Comparison of ENCODE assay signal across 17 cellular contexts in the genomic region with DNA sequence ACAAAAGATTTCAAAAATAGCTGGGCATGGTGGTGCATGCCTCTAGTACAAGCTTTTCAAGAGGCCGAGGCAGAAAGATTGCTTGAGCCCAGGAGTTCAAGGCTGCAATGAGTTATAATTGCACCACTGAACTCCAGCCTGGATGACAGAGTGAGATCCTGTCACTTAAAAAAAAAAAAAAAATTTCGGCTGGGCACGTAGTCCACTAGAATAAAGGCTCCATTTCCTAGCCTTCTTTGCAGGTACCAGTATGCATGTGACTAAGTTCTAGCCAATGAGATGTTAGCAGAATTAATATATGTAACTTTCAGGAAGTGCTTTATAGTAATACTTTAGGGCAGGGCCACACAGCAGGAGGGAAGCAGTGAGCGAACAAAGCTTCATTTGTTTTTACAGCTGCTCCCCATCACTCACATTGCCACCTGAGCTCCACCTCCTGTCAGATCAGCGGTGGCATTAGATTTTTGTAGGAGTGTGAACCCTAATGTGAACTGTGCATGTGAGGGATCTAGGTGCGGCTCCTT. TPM values are rescaled to one million over a fixed set of nuclear protein-coding genes. Genes with fewer than 3 reads are reported as not detected.
DNase-seq lines count a peak whose midpoint lies in the region; ATAC-seq, FAIRE-seq and TF ChIP-seq lines count a peak whose summit lies in the region.
"Had no signal": no experiment of that assay in that cellular context is flagged by ENCODE, and none has a peak within 500 bp of the region (broad histone marks: within the 10 kb centered on the region; RNA-seq: fewer than 3 reads in every experiment).

No MANE protein-coding gene starts in this region.

- H3K79me2 ChIP-seq in HepG2 (ENCODE audit: insufficient read depth, low read length) = no peaks in the 10 kb centered on the region

- H3K9me3 ChIP-seq in HepG2 (ENCODE audit: low read length) = no peaks in the 10 kb centered on the region
- no peaks in the 10 kb centered on the region for H3K9me3 ChIP-seq in right lobe of liver
- no peaks in the 10 kb centered on the region for H3K9me3 ChIP-seq in cardiac muscle cell (ENCODE audit: low read depth)

- in situ Hi-C loops in HepG2 (cut with HindIII; ENCODE audit: extremely low pct_ligation_motif_present, low pct_unique_long_range_greater_than_20kb) = no loop called here

- intact Hi-C loops in HepG2 (cut with micrococcal nuclease; ENCODE audit: unreplicated experiment) (loop anchor here (1.0 kb wide), 1 partner anchor 120 kb away; no protein-coding TSS in a partner anchor), right lobe of liver (cut with DNase I) (loop anchor here in 1 of 2 donors (10.0 kb wide), 1 partner anchor 115 kb away; no protein-coding TSS in a partner anchor)

- peak overlapping the region; percentile 52 for H3K4me2 ChIP-seq in HepG2 (ENCODE audit: low read depth, low read length)
- H3K4me2 ChIP-seq: smooth muscle cell had no signal

- H3K4me3 Mint-ChIP-seq in activated T-cell treated with anti-CD3 and anti-CD28 coated beads, Interleukin-2, amount 50 U/mL, for 4 hours = no peak overlapping the region
- H3K4me3 Mint-ChIP-seq: activated naive CD8-positive, alpha-beta T cell treated with anti-CD3 and anti-CD28 coated beads, Interleukin-2, amount 50 U/mL, for 24 hours; central memory CD8-positive, alpha-beta T cell; endodermal cell; stimulated activated naive CD8-positive, alpha-beta T cell treated with anti-CD3 and anti-CD28 coated beads, Interleukin-15, amount 100 ng/mL, for 72 hours had no signal

- H3K27me3 Mint-ChIP-seq in activated T-cell treated with anti-CD3 and anti-CD28 coated beads, Interleukin-2, amount 50 U/mL, for 4 hours (ENCODE audit: low read depth) = no peaks in the 10 kb centered on the region
- H3K27me3 Mint-ChIP-seq: activated naive CD8-positive, alpha-beta T cell treated with anti-CD3 and anti-CD28 coated beads, Interleukin-2, amount 50 U/mL, for 24 hours; stimulated activated naive CD8-positive, alpha-beta T cell treated with anti-CD3 and anti-CD28 coated beads, Interleukin-15, amount 100 ng/mL, for 72 hours had no signal

- H3K9ac ChIP-seq in HepG2 (ENCODE audit: insufficient read depth, low read depth, low read length) = no peak overlapping the region

- no TSS peak for BruUV-seq in HepG2 (replicated peaks; lab: Mats Ljungman, UMichigan)

- ATAC-seq in HepG2 = peak; percentile 85
- ATAC-seq in right lobe of liver = no peak
- ATAC-seq in activated T-cell treated with anti-CD3 and anti-CD28 coated beads, Interleukin-2, amount 50 U/mL, for 4 hours = no peak
- no peak for ATAC-seq in HG03108 (IDR thresholded peaks at IDR 0.05; ENCODE audit: unreplicated experiment)
- ATAC-seq: activated naive CD8-positive, alpha-beta T cell treated with anti-CD3 and anti-CD28 coated beads, Interleukin-2, amount 50 U/mL, for 24 hours; PC-3; stimulated activated naive CD8-positive, alpha-beta T cell treated with anti-CD3 and anti-CD28 coated beads, Interleukin-15, amount 100 ng/mL, for 72 hours had no signal

- peak overlapping the region in 1 of 3 experiments; percentile 10; a peak in 1 of 6 replicates for H3K4me3 ChIP-seq in HepG2 (replicated peaks in 1 of 3; ENCODE audit: insufficient read depth in 1 of 3, low read depth in 2 of 3, low read length in 3 of 3)
- no peak overlapping the region for H3K4me3 ChIP-seq in right lobe of liver
- H3K4me3 ChIP-seq in cardiac muscle cell = no peak overlapping the region
- H3K4me3 ChIP-seq: smooth muscle cell had no signal

- no peak overlapping the region for H3K27ac ChIP-seq in HepG2 (ENCODE audit: extremely low read length, insufficient read depth, low read length)
- H3K27ac ChIP-seq in right lobe of liver = no peak overlapping the region
- H3K27ac ChIP-seq in cardiac muscle cell = peak overlapping the region; percentile 70

- TF ChIP-seq EP300 in HepG2 (IDR thresholded peaks at IDR 0.05; ENCODE audit: low read depth in 2 of 2, low read length in 2 of 2) = no peak
- TF ChIP-seq EP300 in HepG2 (CRISPR knock-in tag; IDR thresholded peaks at IDR 0.05; ENCODE audit: borderline replicate concordance) = no peak

- DNase-seq in HepG2 (ENCODE audit: low spot score) = peak; percentile 50
- no peak for DNase-seq in right lobe of liver
- peak; percentile 92 for DNase-seq in NCI-H510A (lab: John Stamatoyannopoulos, UW)
- DNase-seq in cardiac muscle cell (ENCODE audit: low read depth in 1 of 2, low spot score in 1 of 2) = no peak
- DNase-seq in UCSD-AML1 (lab: John Stamatoyannopoulos, UW; ENCODE audit: unreplicated experiment) = no peak
- DNase-seq in activated T-cell treated with anti-CD3 and anti-CD28 coated beads, Interleukin-2, amount 50 U/mL, for 4 hours = no peak
- no peak for DNase-seq in ureter (ENCODE audit: low spot score)
- DNase-seq: activated CD4-positive, CD25-positive, alpha-beta regulatory T cell treated with anti-CD3 and anti-CD28 coated beads, Interleukin-2, amount 50 U/mL, for 72 hours; activated naive CD8-positive, alpha-beta T cell treated with anti-CD3 and anti-CD28 coated beads, Interleukin-2, amount 50 U/mL, for 24 hours; endodermal cell; foreskin melanocyte; Kasumi-1; PC-3; stimulated activated naive CD8-positive, alpha-beta T cell treated with anti-CD3 and anti-CD28 coated beads, Interleukin-15, amount 100 ng/mL, for 72 hours had no signal

- no peaks in the 10 kb centered on the region for H3K36me3 ChIP-seq in HepG2 (replicated peaks in 1 of 2; ENCODE audit: control insufficient read depth in 1 of 2, insufficient read depth in 2 of 2, low read length in 2 of 2)
- no peaks in the 10 kb centered on the region for H3K36me3 ChIP-seq in right lobe of liver
- no peaks in the 10 kb centered on the region for H3K36me3 ChIP-seq in cardiac muscle cell

- TF ChIP-seq CTCF in HepG2 (CRISPR knock-in tag; IDR thresholded peaks at IDR 0.05) = no peak
- no peak for TF ChIP-seq CTCF in right lobe of liver (IDR thresholded peaks at IDR 0.05)
- TF ChIP-seq CTCF in cardiac muscle cell (IDR thresholded peaks at IDR 0.05; ENCODE audit: low read depth, low read length) = no peak

- no peak for TF ChIP-seq RAD21 in HepG2 (CRISPR knock-in tag; IDR thresholded peaks at IDR 0.05)

- 14% methylated on average over 6 of the region's 6 CpGs for WGBS in HepG2 (ENCODE audit: low lambda C conversion rate)
- 76% methylated on average over 4 of the region's 6 CpGs for WGBS in right lobe of liver (ENCODE audit: insufficient coverage, low coverage, low lambda C conversion rate, missing lambda C conversion rate)

- no peak for FAIRE-seq in HepG2 (lab: Jason Lieb, UNC)

- TF ChIP-seq POLR2A in HepG2 (IDR thresholded peaks at IDR 0.05; ENCODE audit: insufficient read depth in 1 of 2, low read depth in 2 of 2, low read length in 2 of 2) (no peak), right lobe of liver (IDR thresholded peaks at IDR 0.05) (no peak)

- no peaks in the 10 kb centered on the region for H4K20me1 ChIP-seq in HepG2 (ENCODE audit: insufficient read depth, low read length)

- no peaks in the 10 kb centered on the region for H3K9me3 Mint-ChIP-seq in activated T-cell treated with anti-CD3 and anti-CD28 coated beads, Interleukin-2, amount 50 U/mL, for 4 hours
- H3K9me3 Mint-ChIP-seq: activated naive CD8-positive, alpha-beta T cell treated with anti-CD3 and anti-CD28 coated beads, Interleukin-2, amount 50 U/mL, for 24 hours; central memory CD8-positive, alpha-beta T cell; endodermal cell; stimulated activated naive CD8-positive, alpha-beta T cell treated with anti-CD3 and anti-CD28 coated beads, Interleukin-15, amount 100 ng/mL, for 72 hours had no signal

- no peaks in the 10 kb centered on the region for H3K4me1 Mint-ChIP-seq in activated T-cell treated with anti-CD3 and anti-CD28 coated beads, Interleukin-2, amount 50 U/mL, for 4 hours (ENCODE audit: low read depth)
- H3K4me1 Mint-ChIP-seq: activated naive CD8-positive, alpha-beta T cell treated with anti-CD3 and anti-CD28 coated beads, Interleukin-2, amount 50 U/mL, for 24 hours; central memory CD8-positive, alpha-beta T cell had no signal

- H3K4me1 ChIP-seq in HepG2 (ENCODE audit: insufficient read depth, low read length) (peaks cover 21% of the 10 kb centered on the region), right lobe of liver (no peaks in the 10 kb centered on the region), cardiac muscle cell (ENCODE audit: low read depth) (peaks cover 34% of the 10 kb centered on the region)

- POLR2A ChIA-PET in HepG2 (lab: Yijun Ruan, JAX) = no interaction called here

- H3K36me3 Mint-ChIP-seq in activated T-cell treated with anti-CD3 and anti-CD28 coated beads, Interleukin-2, amount 50 U/mL, for 4 hours (ENCODE audit: insufficient read depth) = no peaks in the 10 kb centered on the region

- H3K27me3 ChIP-seq in HepG2 (ENCODE audit: control insufficient read depth in 1 of 2, insufficient read depth in 2 of 2, low read length in 2 of 2) (no peaks in the 10 kb centered on the region), right lobe of liver (no peaks in the 10 kb centered on the region), cardiac muscle cell (no peaks in the 10 kb centered on the region)

- no peak overlapping the region for H2AFZ ChIP-seq in HepG2 (ENCODE audit: low read length)

- CTCF ChIA-PET in HepG2 (lab: Yijun Ruan, JAX; ENCODE audit: low intra/inter-chr PET ratio, low total read pairs) = no interaction called here

RNA-seq across cellular contexts. Expression of gene SYDE2, which starts 28.8 kb away (rescaled TPM):
- total RNA-seq in HepG2 (2016; rRNA removed; fragmentation: Illumina TruSeq; extraction: Trizol) (5.3 and 7.9 TPM in 2 replicates), right lobe of liver (1 to 10 TPM; 3.2 to 6.7 (median 4.4) TPM), cardiac muscle cell (22.2 and 47.5 TPM in 2 replicates), ureter (17.0 TPM)
- 1.5 and 1.9 TPM in 2 replicates for total RNA-seq in HepG2 (2016; cell fraction: cytosol; rRNA removed; fragmentation: Illumina TruSeq; extraction: Trizol; ENCODE audit: low read depth)
- total RNA-seq in HepG2 (2016; cell fraction: insoluble cytoplasmic fraction; rRNA removed; fragmentation: Illumina TruSeq; extraction: Trizol) = 5.3 and 7.7 TPM in 2 replicates
- 2.7 and 2.8 TPM in 2 replicates for total RNA-seq in HepG2 (2016; cell fraction: membrane; rRNA removed; fragmentation: Illumina TruSeq; extraction: Trizol)
- total RNA-seq in HepG2 (2016; cell fraction: nucleus; rRNA removed; fragmentation: Illumina TruSeq; extraction: Trizol) = 6.9 and 8.1 TPM in 2 replicates
- polyA plus RNA-seq in HepG2 (2011; rRNA removed) (1.8 TPM in 2 replicates), cardiac muscle cell (20.6 and 30.2 TPM in 2 replicates)
- 1.0 and 1.2 TPM in 2 replicates for polyA plus RNA-seq in HepG2 (2011; cell fraction: cytosol; rRNA removed)
- 1.2 and 1.3 TPM in 2 replicates for polyA plus RNA-seq in HepG2 (2011; cell fraction: nucleus; rRNA removed)
- polyA plus RNA-seq in HepG2 (2012) = 1.6 and 2.5 TPM in 2 replicates
- polyA plus RNA-seq in HepG2 (2016; cell fraction: cytosol; fragmentation: Illumina TruSeq; extraction: Trizol; ENCODE audit: low read depth) = 0.08 and 0.10 TPM in 2 replicates
- 2.4 and 2.6 TPM in 2 replicates for polyA plus RNA-seq in HepG2 (2016; cell fraction: insoluble cytoplasmic fraction; fragmentation: Illumina TruSeq; extraction: Trizol; ENCODE audit: low read depth)
- polyA plus RNA-seq in HepG2 (2016; cell fraction: membrane; fragmentation: Illumina TruSeq; extraction: Trizol; ENCODE audit: low read depth) = 0.31 and 0.42 TPM in 2 replicates
- 3.5 and 3.9 TPM in 2 replicates for polyA plus RNA-seq in HepG2 (2016; cell fraction: nucleus; fragmentation: Illumina TruSeq; extraction: Trizol; ENCODE audit: insufficient read depth, low read depth)
- polyA minus RNA-seq in HepG2 (2011; rRNA and poly(A)+ RNA removed; ENCODE audit: low replicate concordance) = 2.3 and 6.3 TPM in 2 replicates
- 4.7 and 5.0 TPM in 2 replicates for polyA minus RNA-seq in HepG2 (2011; cell fraction: cytosol; rRNA and poly(A)+ RNA removed)
- 10.0 and 11.9 TPM in 2 replicates for polyA minus RNA-seq in HepG2 (2011; cell fraction: nucleus; rRNA and poly(A)+ RNA removed)
- total RNA-seq in activated T-cell treated with anti-CD3 and anti-CD28 coated beads, Interleukin-2, amount 50 U/mL, for 4 hours = 1 to 10 TPM; 2.2 to 4.3 (median 3.6) TPM

RNA-seq across cellular contexts. Expression of gene C1orf52, which starts 29.8 kb away (rescaled TPM):
- 19.4 and 23.0 TPM in 2 replicates for total RNA-seq in HepG2 (2016; rRNA removed; fragmentation: Illumina TruSeq; extraction: Trizol)
- 3.1 and 4.1 TPM in 2 replicates for total RNA-seq in HepG2 (2016; cell fraction: cytosol; rRNA removed; fragmentation: Illumina TruSeq; extraction: Trizol; ENCODE audit: low read depth)
- total RNA-seq in HepG2 (2016; cell fraction: insoluble cytoplasmic fraction; rRNA removed; fragmentation: Illumina TruSeq; extraction: Trizol) = 17.6 and 28.5 TPM in 2 replicates
- 12.6 and 13.8 TPM in 2 replicates for total RNA-seq in HepG2 (2016; cell fraction: membrane; rRNA removed; fragmentation: Illumina TruSeq; extraction: Trizol)
- 11.1 and 11.5 TPM in 2 replicates for total RNA-seq in HepG2 (2016; cell fraction: nucleus; rRNA removed; fragmentation: Illumina TruSeq; extraction: Trizol)
- polyA plus RNA-seq in HepG2 (2011; rRNA removed) = 25.8 and 27.4 TPM in 2 replicates
- 13.2 and 20.6 TPM in 2 replicates for polyA plus RNA-seq in HepG2 (2011; cell fraction: cytosol; rRNA removed)
- polyA plus RNA-seq in HepG2 (2011; cell fraction: nucleus; rRNA removed) = 27.9 and 30.9 TPM in 2 replicates
- polyA plus RNA-seq in HepG2 (2012) = 19.6 and 23.2 TPM in 2 replicates
- 5.2 and 6.2 TPM in 2 replicates for polyA plus RNA-seq in HepG2 (2016; cell fraction: cytosol; fragmentation: Illumina TruSeq; extraction: Trizol; ENCODE audit: low read depth)
- 34.5 and 38.9 TPM in 2 replicates for polyA plus RNA-seq in HepG2 (2016; cell fraction: insoluble cytoplasmic fraction; fragmentation: Illumina TruSeq; extraction: Trizol; ENCODE audit: low read depth)
- 11.3 and 11.5 TPM in 2 replicates for polyA plus RNA-seq in HepG2 (2016; cell fraction: membrane; fragmentation: Illumina TruSeq; extraction: Trizol; ENCODE audit: low read depth)
- 23.9 and 25.0 TPM in 2 replicates for polyA plus RNA-seq in HepG2 (2016; cell fraction: nucleus; fragmentation: Illumina TruSeq; extraction: Trizol; ENCODE audit: insufficient read depth, low read depth)
- polyA minus RNA-seq in HepG2 (2011; rRNA and poly(A)+ RNA removed; ENCODE audit: low replicate concordance) = 8.4 and 10.7 TPM in 2 replicates
- 8.9 and 9.1 TPM in 2 replicates for polyA minus RNA-seq in HepG2 (2011; cell fraction: cytosol; rRNA and poly(A)+ RNA removed)
- polyA minus RNA-seq in HepG2 (2011; cell fraction: nucleus; rRNA and poly(A)+ RNA removed) = 16.0 and 16.9 TPM in 2 replicates
- total RNA-seq in right lobe of liver = 1 to 10 TPM; 4.7 to 8.0 (median 6.7) TPM
- 63.4 and 71.6 TPM in 2 replicates for total RNA-seq in cardiac muscle cell
- 82.1 and 91.4 TPM in 2 replicates for polyA plus RNA-seq in cardiac muscle cell
- 10 to 100 TPM; 29.1 to 36.3 (median 32.5) TPM for total RNA-seq in activated T-cell treated with anti-CD3 and anti-CD28 coated beads, Interleukin-2, amount 50 U/mL, for 4 hours
- total RNA-seq in ureter = 30.0 TPM

RNA-seq across cellular contexts. Expression of gene BCL10, which starts 46.8 kb away (rescaled TPM):
- 14.1 and 20.0 TPM in 2 replicates for total RNA-seq in HepG2 (2016; rRNA removed; fragmentation: Illumina TruSeq; extraction: Trizol)
- total RNA-seq in HepG2 (2016; cell fraction: cytosol; rRNA removed; fragmentation: Illumina TruSeq; extraction: Trizol; ENCODE audit: low read depth) = 4.5 and 4.9 TPM in 2 replicates
- 13.6 and 16.8 TPM in 2 replicates for total RNA-seq in HepG2 (2016; cell fraction: insoluble cytoplasmic fraction; rRNA removed; fragmentation: Illumina TruSeq; extraction: Trizol)
- total RNA-seq in HepG2 (2016; cell fraction: membrane; rRNA removed; fragmentation: Illumina TruSeq; extraction: Trizol) = 11.2 and 12.0 TPM in 2 replicates
- 10.9 and 11.5 TPM in 2 replicates for total RNA-seq in HepG2 (2016; cell fraction: nucleus; rRNA removed; fragmentation: Illumina TruSeq; extraction: Trizol)
- 3.7 and 3.8 TPM in 2 replicates for polyA plus RNA-seq in HepG2 (2011; rRNA removed)
- polyA plus RNA-seq in HepG2 (2011; cell fraction: cytosol; rRNA removed) = 2.7 TPM in 2 replicates
- polyA plus RNA-seq in HepG2 (2011; cell fraction: nucleus; rRNA removed) = 2.7 and 3.0 TPM in 2 replicates
- 5.5 and 6.6 TPM in 2 replicates for polyA plus RNA-seq in HepG2 (2012)
- polyA plus RNA-seq in HepG2 (2016; cell fraction: cytosol; fragmentation: Illumina TruSeq; extraction: Trizol; ENCODE audit: low read depth) = 0.95 and 1.2 TPM in 2 replicates
- polyA plus RNA-seq in HepG2 (2016; cell fraction: insoluble cytoplasmic fraction; fragmentation: Illumina TruSeq; extraction: Trizol; ENCODE audit: low read depth) = 14.1 and 14.9 TPM in 2 replicates
- polyA plus RNA-seq in HepG2 (2016; cell fraction: membrane; fragmentation: Illumina TruSeq; extraction: Trizol; ENCODE audit: low read depth) = 3.2 and 3.8 TPM in 2 replicates
- 9.1 and 9.7 TPM in 2 replicates for polyA plus RNA-seq in HepG2 (2016; cell fraction: nucleus; fragmentation: Illumina TruSeq; extraction: Trizol; ENCODE audit: insufficient read depth, low read depth)
- polyA minus RNA-seq in HepG2 (2011; rRNA and poly(A)+ RNA removed; ENCODE audit: low replicate concordance) = 6.7 and 7.6 TPM in 2 replicates
- polyA minus RNA-seq in HepG2 (2011; cell fraction: cytosol; rRNA and poly(A)+ RNA removed) = 6.9 and 7.7 TPM in 2 replicates
- polyA minus RNA-seq in HepG2 (2011; cell fraction: nucleus; rRNA and poly(A)+ RNA removed) = 18.7 and 23.1 TPM in 2 replicates
- 10 to 100 TPM in 2 of 6 experiments, 1 to 10 TPM in 4; 7.3 to 14.1 (median 9.1) TPM for total RNA-seq in right lobe of liver
- 11.7 and 12.8 TPM in 2 replicates for total RNA-seq in cardiac muscle cell
- 11.7 and 18.9 TPM in 2 replicates for polyA plus RNA-seq in cardiac muscle cell
- 10 to 100 TPM; 22.3 to 27.3 (median 27.1) TPM for total RNA-seq in activated T-cell treated with anti-CD3 and anti-CD28 coated beads, Interleukin-2, amount 50 U/mL, for 4 hours
- total RNA-seq in ureter = 34.9 TPM

Comparison
In these comparisons a context has a peak if more than half of its experiments do, and no peak if none do; other contexts are left out.
1. DNase-seq: peak in HepG2 (single experiment) and NCI-H510A (single experiment); none in right lobe of liver (0 of 3), cardiac muscle cell (0 of 2), UCSD-AML1 (single experiment), activated T-cell treated with anti-CD3 and anti-CD28 coated beads, Interleukin-2, amount 50 U/mL, for 4 hours (single experiment) and ureter (single experiment).